In the genomic region with DNA sequence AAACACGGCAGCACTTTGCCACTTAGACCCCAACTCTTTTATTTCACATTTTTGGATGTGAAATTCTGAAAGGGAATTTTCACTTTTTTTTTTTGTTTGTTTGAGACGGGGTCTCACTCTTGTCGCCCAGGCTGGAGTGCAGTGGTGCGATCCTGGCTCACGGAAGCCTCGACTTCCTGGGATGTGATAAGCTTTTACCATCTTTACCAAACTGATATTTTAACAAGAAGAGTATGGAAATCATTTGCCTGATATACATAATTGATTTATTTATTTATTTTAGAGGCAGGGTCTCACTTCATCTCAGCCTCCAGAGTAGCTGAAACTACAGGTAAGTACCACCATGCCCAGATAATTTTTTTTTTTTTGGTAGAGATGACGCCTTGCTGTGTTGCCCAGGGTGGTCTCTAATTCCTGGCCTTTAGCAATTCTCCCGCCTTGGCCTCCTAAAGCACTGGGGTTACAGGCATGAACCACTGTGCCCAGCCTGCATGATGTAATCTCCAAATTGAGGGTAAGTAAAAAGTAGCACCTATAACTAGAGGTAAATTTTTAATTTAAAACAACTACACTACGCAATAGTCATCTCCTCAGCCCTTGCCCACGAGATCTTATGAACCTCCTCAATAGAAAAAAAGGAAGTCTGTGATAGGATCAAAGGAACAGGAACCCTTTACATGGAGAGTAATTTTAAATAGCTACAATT, we compare ENCODE assay signal across 9 cellular contexts.
DNase-seq lines count a peak whose midpoint lies in the region; ATAC-seq and TF ChIP-seq lines count a peak whose summit lies in the region.
"Had no signal": no experiment of that assay in that cellular context is flagged by ENCODE, and none has a peak within 500 bp of the region (broad histone marks: within the 10 kb centered on the region; RNA-seq: fewer than 3 reads in every experiment).

No MANE protein-coding gene starts in this region.

- no peaks in the 10 kb centered on the region for H3K9me3 ChIP-seq in CD4-positive, alpha-beta T cell (ENCODE audit: control insufficient read depth, low read length)
- H3K9me3 ChIP-seq in osteoblast (ENCODE audit: low read depth, low read length), result no peaks in the 10 kb centered on the region

- H3K36me3 ChIP-seq in osteoblast (ENCODE audit: insufficient read depth, low read length), result peaks cover 42% of the 10 kb centered on the region

- H3K27ac ChIP-seq in CD4-positive, alpha-beta T cell (ENCODE audit: low read depth, low read length), result peak overlapping the region; percentile 92
- H3K27ac ChIP-seq in caudate nucleus (ENCODE audit: low read depth, low read length) (peak overlapping the region; percentile 74), osteoblast (ENCODE audit: low read depth, low read length) (peak overlapping the region; percentile 94)

- CTCF ChIA-PET in CD4-positive, alpha-beta T cell (lab: Charles Lee), result interaction anchor here (1.1 to 7.6 kb wide), 4 partner anchors 10 to 45 kb away, joined by 3 to 50 read pairs (median 4); no protein-coding TSS in a partner anchor
- CTCF ChIA-PET in HEK293T (lab: Yijun Ruan, JAX), result interaction anchor here (0.6 to 1.4 kb wide), 4 partner anchors 9 to 157 kb away, joined by 3 to 7 read pairs (median 3); no protein-coding TSS in a partner anchor

- H3K4me3 Mint-ChIP-seq in CD4-positive, alpha-beta T cell, result peak overlapping the region; percentile 69
- H3K4me3 Mint-ChIP-seq in nephron progenitor cell, result no peak overlapping the region

- H3K4me1 Mint-ChIP-seq in CD4-positive, alpha-beta T cell (ENCODE audit: low read depth), result peaks cover 97% of the 10 kb centered on the region
- H3K4me1 Mint-ChIP-seq in nephron progenitor cell, result peaks cover 49% of the 10 kb centered on the region

- intact Hi-C loops in CD4-positive, alpha-beta T cell (cut with DNase I, micrococcal nuclease), result loop anchor here in 1 of 2 experiments (5.0 kb wide), 1 partner anchor 128 kb away; no protein-coding TSS in a partner anchor

- no peak for TF ChIP-seq CTCF in CD4-positive, alpha-beta T cell (IDR thresholded peaks at IDR 0.05)
- TF ChIP-seq CTCF in NB4 (IDR thresholded peaks at IDR 0.05; ENCODE audit: low read depth, low read length), result no peak
- no peak for TF ChIP-seq CTCF in osteoblast (IDR thresholded peaks at IDR 0.05; ENCODE audit: extremely low read depth, low read depth, low read length)
- TF ChIP-seq CTCF in nephron progenitor cell (IDR thresholded peaks at IDR 0.05), result no peak

- POLR2A ChIA-PET in CD4-positive, alpha-beta T cell (lab: Charles Lee), result interaction anchor here (0.5 to 2.3 kb wide), 17 partner anchors 10 to 510 kb away, joined by 3 to 25 read pairs (median 4); no protein-coding TSS in a partner anchor
- POLR2A ChIA-PET in HEK293T (lab: Yijun Ruan, JAX), result interaction anchor here (1.0 kb wide), 1 partner anchor 27 kb away, joined by 4 read pairs; no protein-coding TSS in a partner anchor

- H3K4me2 ChIP-seq in osteoblast (ENCODE audit: insufficient read depth, low read length), result peak overlapping the region; percentile 88

- H3K9me3 Mint-ChIP-seq in CD4-positive, alpha-beta T cell, result no peaks in the 10 kb centered on the region
- H3K9me3 Mint-ChIP-seq in nephron progenitor cell, result no peaks in the 10 kb centered on the region

- H3K4me3 ChIP-seq in NB4 (ENCODE audit: low read depth, low read length) (peak overlapping the region; percentile 90), osteoblast (ENCODE audit: insufficient read depth, low read length) (peak overlapping the region; percentile 77)

- H3K27ac Mint-ChIP-seq in CD4-positive, alpha-beta T cell, result peak overlapping the region; percentile 92
- H3K27ac Mint-ChIP-seq in nephron progenitor cell, result no peak overlapping the region

- no peak for ATAC-seq in CD4-positive, alpha-beta T cell (ENCODE audit: poor library complexity)
- ATAC-seq in GM21717 (IDR thresholded peaks at IDR 0.05; ENCODE audit: unreplicated experiment), result no peak
- ATAC-seq in GM19463 (IDR thresholded peaks at IDR 0.05; ENCODE audit: unreplicated experiment), result no peak

- H3K27me3 ChIP-seq in CD4-positive, alpha-beta T cell (ENCODE audit: control insufficient read depth, insufficient read depth, low read length), result no peaks in the 10 kb centered on the region
- no peaks in the 10 kb centered on the region for H3K27me3 ChIP-seq in osteoblast (ENCODE audit: insufficient read depth, low read length)

- TF ChIP-seq POLR2A in NB4 (IDR thresholded peaks at IDR 0.05; ENCODE audit: extremely low read depth, insufficient read length), result no peak

- peaks cover 68% of the 10 kb centered on the region for H3K4me1 ChIP-seq in osteoblast (ENCODE audit: insufficient read depth, low read length)

- no peaks in the 10 kb centered on the region for H3K27me3 Mint-ChIP-seq in CD4-positive, alpha-beta T cell
- no peaks in the 10 kb centered on the region for H3K27me3 Mint-ChIP-seq in nephron progenitor cell (ENCODE audit: low read depth, poor library complexity)

- H3K36me3 Mint-ChIP-seq in CD4-positive, alpha-beta T cell (ENCODE audit: low read depth), result peaks cover 54% of the 10 kb centered on the region
- H3K36me3 Mint-ChIP-seq in nephron progenitor cell (ENCODE audit: low read depth), result no peaks in the 10 kb centered on the region

- DNase-seq in CD4-positive, alpha-beta T cell, result no peak
- no peak for DNase-seq in NB4 (ENCODE audit: low read depth)
- DNase-seq in caudate nucleus (lab: John Stamatoyannopoulos, UW), result no peak
- DNase-seq in osteoblast (ENCODE audit: insufficient read length, low spot score, missing footprints), result no peak
- DNase-seq in HEK293T (ENCODE audit: extremely low spot score), result no peak
- no peak for DNase-seq in nephron progenitor cell
- DNase-seq: NCI-H69 had no signal

- H2AFZ ChIP-seq in osteoblast (ENCODE audit: low read length), result no peak overlapping the region

- H4K20me1 ChIP-seq in osteoblast (ENCODE audit: insufficient read depth, low read length), result peaks cover 5% of the 10 kb centered on the region

- peaks cover 88% of the 10 kb centered on the region for H3K79me2 ChIP-seq in osteoblast (ENCODE audit: insufficient read depth, low read length)

TF ChIP-seq in HEK293T, 16 proteins besides CTCF, POLR2A, EP300 and RAD21:
- TF ChIP-seq BHLHE40 (IDR thresholded peaks at IDR 0.05; ENCODE audit: borderline replicate concordance) (no peak), L3MBTL2 (conservative IDR thresholded peaks at IDR 0.05) (no peak)
